Comparison of ENCODE assay signal across 15 cellular contexts in the genomic region with DNA sequence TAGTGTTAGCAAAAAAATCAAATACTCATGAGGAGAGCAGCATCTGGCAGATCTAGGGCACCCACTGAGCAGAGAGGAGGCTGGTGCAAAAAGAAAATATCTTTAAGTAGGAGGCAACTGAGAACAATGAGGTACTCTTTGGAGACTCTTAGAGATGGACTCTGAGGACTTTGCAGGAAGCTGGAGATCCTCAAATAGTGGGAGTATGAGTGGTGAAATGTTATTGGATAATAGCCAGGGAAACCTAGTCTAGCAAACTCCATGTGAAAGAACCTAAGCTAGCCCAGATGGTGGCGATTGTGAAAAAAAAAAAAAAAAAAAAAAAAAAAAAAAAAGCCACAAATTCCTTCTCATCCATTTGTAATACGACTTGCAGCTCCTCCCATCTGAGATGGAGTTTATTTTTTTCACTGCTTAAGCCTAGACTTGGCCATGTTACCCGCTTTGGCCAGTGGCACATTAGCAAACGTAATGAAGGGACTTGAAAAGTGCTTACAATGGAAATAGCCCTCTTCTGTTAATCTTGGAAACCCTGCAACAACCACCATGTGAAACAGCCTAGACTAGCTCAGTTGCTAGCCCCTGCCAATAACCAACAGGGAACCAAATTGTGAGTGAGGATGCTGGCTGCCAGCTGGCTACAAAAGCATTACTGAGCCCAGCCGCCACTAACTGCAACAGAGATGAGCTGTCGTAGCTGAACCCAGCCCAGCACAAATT.
DNase-seq lines count a peak whose midpoint lies in the region; ATAC-seq and TF ChIP-seq lines count a peak whose summit lies in the region.
"Had no signal": no experiment of that assay in that cellular context is flagged by ENCODE, and none has a peak within 500 bp of the region (broad histone marks: within the 10 kb centered on the region; RNA-seq: fewer than 3 reads in every experiment).

No MANE protein-coding gene starts in this region.

- H3K4me1 Mint-ChIP-seq in activated CD8-positive, alpha-beta memory T cell treated with anti-CD3 and anti-CD28 coated beads, Interleukin-2, amount 10 ng/mL, durations not matched to agents 7 days and 5 days: peaks cover 3% of the 10 kb centered on the region
- H3K4me1 Mint-ChIP-seq: stimulated activated naive CD8-positive, alpha-beta T cell treated with anti-CD3 and anti-CD28 coated beads, Interleukin-15, amount 100 ng/mL, for 72 hours had no signal

- H3K36me3 ChIP-seq in testis (ENCODE audit: low read depth, missing control alignments): no peaks in the 10 kb centered on the region

- no peaks in the 10 kb centered on the region for H3K9me3 ChIP-seq in testis

- TF ChIP-seq POLR2A in testis (IDR thresholded peaks at IDR 0.05): no peak

- no peak for TF ChIP-seq CTCF in coronary artery (IDR thresholded peaks at IDR 0.05)
- TF ChIP-seq CTCF in testis (IDR thresholded peaks at IDR 0.05): no peak

- 41 to 42% methylated on average over 6 of the region's 6 CpGs for WGBS in testis, 2 donors

- H3K4me1 ChIP-seq in testis: peaks cover 3% of the 10 kb centered on the region

- no peak overlapping the region for H3K4me3 Mint-ChIP-seq in activated CD8-positive, alpha-beta memory T cell treated with anti-CD3 and anti-CD28 coated beads, Interleukin-2, amount 10 ng/mL, durations not matched to agents 7 days and 5 days
- H3K4me3 Mint-ChIP-seq: stimulated activated naive CD8-positive, alpha-beta T cell treated with anti-CD3 and anti-CD28 coated beads, Interleukin-15, amount 100 ng/mL, for 72 hours had no signal

- H3K4me3 ChIP-seq in coronary artery: peak overlapping the region; percentile 4
- no peak overlapping the region for H3K4me3 ChIP-seq in testis

- no peaks in the 10 kb centered on the region for H3K9me3 Mint-ChIP-seq in activated CD8-positive, alpha-beta memory T cell treated with anti-CD3 and anti-CD28 coated beads, Interleukin-2, amount 10 ng/mL, durations not matched to agents 7 days and 5 days (ENCODE audit: low read depth)

- no peaks in the 10 kb centered on the region for H3K36me3 Mint-ChIP-seq in activated CD8-positive, alpha-beta memory T cell treated with anti-CD3 and anti-CD28 coated beads, Interleukin-2, amount 10 ng/mL, durations not matched to agents 7 days and 5 days

- intact Hi-C loops in testis (cut with DNase I; ENCODE audit: low total_unique reads): no loop called here

- no peaks in the 10 kb centered on the region for H3K27me3 Mint-ChIP-seq in activated CD8-positive, alpha-beta memory T cell treated with anti-CD3 and anti-CD28 coated beads, Interleukin-2, amount 10 ng/mL, durations not matched to agents 7 days and 5 days
- H3K27me3 Mint-ChIP-seq: stimulated activated naive CD8-positive, alpha-beta T cell treated with anti-CD3 and anti-CD28 coated beads, Interleukin-15, amount 100 ng/mL, for 72 hours had no signal

- no peak for ATAC-seq in activated CD8-positive, alpha-beta memory T cell treated with anti-CD3 and anti-CD28 coated beads, Interleukin-2, amount 10 ng/mL, durations not matched to agents 7 days and 5 days
- no peak for ATAC-seq in HG02678 (IDR thresholded peaks at IDR 0.05; ENCODE audit: unreplicated experiment)
- ATAC-seq in SK-N-SH treated with all-trans-retinoic acid at 6 μM for 48 hours: no peak; the same call in 1 of the 3 replicates
- ATAC-seq: stimulated activated naive CD8-positive, alpha-beta T cell treated with anti-CD3 and anti-CD28 coated beads, Interleukin-15, amount 100 ng/mL, for 72 hours had no signal

- no peaks in the 10 kb centered on the region for H3K27me3 ChIP-seq in testis

- H3K27ac Mint-ChIP-seq in activated CD8-positive, alpha-beta memory T cell treated with anti-CD3 and anti-CD28 coated beads, Interleukin-2, amount 10 ng/mL, durations not matched to agents 7 days and 5 days: no peak overlapping the region
- H3K27ac Mint-ChIP-seq: stimulated activated naive CD8-positive, alpha-beta T cell treated with anti-CD3 and anti-CD28 coated beads, Interleukin-15, amount 100 ng/mL, for 72 hours had no signal

- CTCF ChIA-PET in activated CD8-positive, alpha-beta memory T cell treated with anti-CD3 and anti-CD28 coated beads, Interleukin-2, amount 10 ng/mL, durations not matched to agents 7 days and 5 days (lab: Charles Lee): interaction anchor here (0.5 kb wide), 1 partner anchor 21 kb away, joined by 4 read pairs; no protein-coding TSS in a partner anchor

- H3K27ac ChIP-seq in coronary artery (no peak overlapping the region), testis (no peak overlapping the region)
- H3K27ac ChIP-seq: KMS-11 had no signal

- DNase-seq in NCI-H2081 treated with DMSO at 0.1 percent for 48 hours (lab: John Stamatoyannopoulos, UW) (peak; percentile 54), coronary artery (ENCODE audit: low spot score) (no peak), iris pigment epithelial cell (ENCODE audit: low read depth) (peak; percentile 17), testis (peak; percentile 22), NCI-H1417 treated with DMSO at 0.1 percent for 48 hours (lab: John Stamatoyannopoulos, UW) (no peak)
- DNase-seq in activated CD8-positive, alpha-beta memory T cell treated with anti-CD3 and anti-CD28 coated beads, Interleukin-2, amount 10 ng/mL, durations not matched to agents 7 days and 5 days: no peak
- DNase-seq: activated CD8-positive, alpha-beta memory T cell treated with anti-CD3 and anti-CD28 coated beads, Interleukin-2, amount 50 U/mL, for 4 hours; amniotic stem cell; erythroblast; H7; stimulated activated CD4-positive, alpha-beta T cell treated with anti-CD3 and anti-CD28 coated beads, Interleukin-4, amount 100 ng/mL, for 24 hours; stimulated activated naive CD8-positive, alpha-beta T cell treated with anti-CD3 and anti-CD28 coated beads, Interleukin-15, amount 100 ng/mL, for 72 hours had no signal

TF ChIP-seq in SK-N-SH treated with all-trans-retinoic acid at 6 μM for 48 hours, 23 proteins besides CTCF, POLR2A, EP300 and RAD21:
- TF ChIP-seq ZFP30 (CRISPR knock-in tag; IDR thresholded peaks at IDR 0.05) (no peak), CSDC2 (CRISPR knock-in tag; IDR thresholded peaks at IDR 0.05) (no peak), ZNF8 (CRISPR knock-in tag; IDR thresholded peaks at IDR 0.05) (no peak), TCF4 (CRISPR knock-in tag; IDR thresholded peaks at IDR 0.05; ENCODE audit: borderline replicate concordance) (no peak), BACH2 (CRISPR knock-in tag; IDR thresholded peaks at IDR 0.05; ENCODE audit: borderline replicate concordance) (no peak)
- TF ChIP-seq, protein P1, sequence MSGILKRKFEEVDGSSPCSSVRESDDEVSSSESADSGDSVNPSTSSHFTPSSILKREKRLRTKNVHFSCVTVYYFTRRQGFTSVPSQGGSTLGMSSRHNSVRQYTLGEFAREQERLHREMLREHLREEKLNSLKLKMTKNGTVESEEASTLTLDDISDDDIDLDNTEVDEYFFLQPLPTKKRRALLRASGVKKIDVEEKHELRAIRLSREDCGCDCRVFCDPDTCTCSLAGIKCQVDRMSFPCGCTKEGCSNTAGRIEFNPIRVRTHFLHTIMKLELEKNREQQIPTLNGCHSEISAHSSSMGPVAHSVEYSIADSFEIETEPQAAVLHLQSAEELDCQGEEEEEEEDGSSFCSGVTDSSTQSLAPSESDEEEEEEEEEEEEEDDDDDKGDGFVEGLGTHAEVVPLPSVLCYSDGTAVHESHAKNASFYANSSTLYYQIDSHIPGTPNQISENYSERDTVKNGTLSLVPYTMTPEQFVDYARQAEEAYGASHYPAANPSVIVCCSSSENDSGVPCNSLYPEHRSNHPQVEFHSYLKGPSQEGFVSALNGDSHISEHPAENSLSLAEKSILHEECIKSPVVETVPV (CRISPR knock-in tag; IDR thresholded peaks at IDR 0.05): no peak

Comparison
In these comparisons a context has a peak if more than half of its experiments do, and no peak if none do; other contexts are left out.
1. DNase-seq: peak in NCI-H2081 treated with DMSO at 0.1 percent for 48 hours (single experiment), iris pigment epithelial cell (single experiment) and testis (single experiment); none in coronary artery (single experiment), activated CD8-positive, alpha-beta memory T cell treated with anti-CD3 and anti-CD28 coated beads, Interleukin-2, amount 10 ng/mL, durations not matched to agents 7 days and 5 days (single experiment) and NCI-H1417 treated with DMSO at 0.1 percent for 48 hours (single experiment).